ENCODE assay signal across 9 cellular contexts in genomic region chr1:26145041-26145959, GRCh38. TPM values are rescaled to one million over a fixed set of nuclear protein-coding genes. Genes with fewer than 3 reads are reported as not detected.
A peak's percentile ranks its signal among the peaks of the same experiment; 100 is the strongest.
DNase-seq lines count a peak whose midpoint lies in the region; ATAC-seq and TF ChIP-seq lines count a peak whose summit lies in the region.
"Had no signal": no experiment of that assay in that cellular context is flagged by ENCODE, and none has a peak within 500 bp of the region (broad histone marks: within the 10 kb centered on the region; RNA-seq: fewer than 3 reads in every experiment).

No MANE protein-coding gene starts in this region.

- ATAC-seq in T-helper 17 cell (peak; percentile 95), left ventricle myocardium superior (peak; percentile 95), GM18909 (IDR thresholded peaks at IDR 0.05; ENCODE audit: poor library complexity, unreplicated experiment) (no peak)

- no peaks in the 10 kb centered on the region for H3K9me3 ChIP-seq in T-helper 17 cell (ENCODE audit: control insufficient read depth, low read length, poor library complexity, severe bottlenecking)
- H3K9me3 ChIP-seq: BLaER1 treated with 17β-estradiol and CSF1 and Interleukin-3, amounts not matched to agents 10 nM and 100 nM had no signal

- intact Hi-C loops in left ventricle myocardium superior (cut with micrococcal nuclease): no loop called here

- peaks cover 21% of the 10 kb centered on the region for H3K27me3 Mint-ChIP-seq in T-helper 17 cell

- H3K4me1 Mint-ChIP-seq in T-helper 17 cell: peaks cover 4% of the 10 kb centered on the region

- H3K4me3 ChIP-seq in retinal pigment epithelial cell (ENCODE audit: low read length): no peak overlapping the region
- H3K4me3 ChIP-seq: BLaER1 treated with 17β-estradiol and CSF1 and Interleukin-3, amounts not matched to agents 10 nM and 100 nM had no signal

- DNase-seq in NK-92 treated with Interleukin-12 subunit alpha and Interleukin-12 subunit beta, amount 100 ng/mL, for 24 hours (lab: John Stamatoyannopoulos, UW): peak; percentile 52
- DNase-seq in NK-92 (lab: John Stamatoyannopoulos, UW; ENCODE audit: unreplicated experiment) (no peak), NCI-H1694 treated with DMSO at 0.1 percent for 48 hours (lab: John Stamatoyannopoulos, UW) (peak; percentile 66), T-helper 17 cell (peak; percentile 55 to 67 (median 59)), amniotic epithelial cell (ENCODE audit: low read depth) (peak; percentile 74), left ventricle myocardium superior (peak; percentile 74), retinal pigment epithelial cell (ENCODE audit: low read depth) (peak; percentile 34)

- peaks cover 3% of the 10 kb centered on the region for H3K36me3 Mint-ChIP-seq in T-helper 17 cell (ENCODE audit: low read depth)

- peak overlapping the region; percentile 52 for H3K4me3 Mint-ChIP-seq in T-helper 17 cell

- peak; percentile 73 for TF ChIP-seq CTCF in retinal pigment epithelial cell (conservative IDR thresholded peaks at IDR 0.05; ENCODE audit: low read depth, low read length)

- no peak overlapping the region for H3K27ac Mint-ChIP-seq in T-helper 17 cell

RNA-seq across cellular contexts. Expression of gene FAM110D, which starts 13.6 kb away (rescaled TPM):
- total RNA-seq in T-helper 17 cell (not detected), left ventricle myocardium superior (4.5 TPM)

RNA-seq across cellular contexts. Expression of gene C1orf232, which starts 23.5 kb away (rescaled TPM):
- total RNA-seq in T-helper 17 cell (not detected), left ventricle myocardium superior (not detected)

RNA-seq across cellular contexts. Expression of gene ZNF593, which starts 24.4 kb away (rescaled TPM):
- 10 to 100 TPM; 15.6 to 15.9 TPM for total RNA-seq in T-helper 17 cell
- 11.6 TPM for total RNA-seq in left ventricle myocardium superior

RNA-seq across cellular contexts. Expression of gene ZNF593OS, which starts 26.3 kb away (rescaled TPM):
- total RNA-seq in T-helper 17 cell (not detected), left ventricle myocardium superior (not detected)

RNA-seq across cellular contexts. Expression of gene CNKSR1, which starts 32.0 kb away (rescaled TPM):
- total RNA-seq in T-helper 17 cell (1 to 10 TPM; 3.8 to 5.4 TPM), left ventricle myocardium superior (1.7 TPM)
